Comparison of ENCODE assay signal across 8 cellular contexts in the genomic region with DNA sequence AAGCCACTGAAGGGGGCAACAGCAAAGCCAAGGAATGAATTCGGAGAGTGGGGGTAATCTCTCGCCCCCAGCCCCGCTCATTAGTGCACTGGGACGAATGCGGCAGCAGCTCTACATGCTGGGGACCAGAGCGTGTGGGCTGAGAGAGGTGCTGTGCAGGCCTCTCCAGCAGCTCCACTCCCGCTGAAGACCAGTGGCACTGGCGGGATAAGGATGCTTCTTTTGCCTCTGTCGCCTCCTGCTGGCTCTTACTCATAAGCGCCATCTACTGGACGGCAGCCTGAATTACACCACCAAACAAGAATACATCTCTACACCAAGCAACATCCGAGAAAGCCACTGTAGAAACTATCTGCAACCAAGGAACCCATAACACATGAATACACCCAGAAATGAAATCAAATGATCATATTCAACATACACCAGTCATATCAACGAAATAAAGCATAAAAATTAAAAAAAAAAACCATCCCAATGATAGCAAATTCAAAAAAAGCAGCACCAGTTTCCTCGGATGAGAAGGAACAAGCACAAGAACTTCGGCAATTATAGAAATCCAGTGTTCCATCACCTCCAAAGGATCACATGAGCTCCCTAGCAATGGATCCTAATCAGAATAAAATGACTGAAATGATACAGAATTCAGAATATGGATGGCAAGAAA.
DNase-seq lines count a peak whose midpoint lies in the region; ATAC-seq and TF ChIP-seq lines count a peak whose summit lies in the region.

No MANE protein-coding gene starts in this region.

- H3K4me3 ChIP-seq in HFF-Myc (replicated peaks; ENCODE audit: low read depth, low read length) (no peak overlapping the region), heart left ventricle (no peak overlapping the region)

- peaks cover 0 to 27% (median 10%) of the 10 kb centered on the region in 12 donors for H3K4me1 ChIP-seq in heart left ventricle

- WGBS in heart left ventricle, 4 donors, result 74 to 78% (median 75%) methylated on average over 15 of the region's 15 CpGs

- DNase-seq in DMS53 (lab: John Stamatoyannopoulos, UW), result peak; percentile 82
- DNase-seq in HFF-Myc (ENCODE audit: extremely low read depth, low read depth), result peak; percentile 20
- peak; percentile 65 for DNase-seq in OCI-M1 (lab: John Stamatoyannopoulos, UW)
- DNase-seq in activated T-helper 1 cell treated with Interleukin-2 at 50 U/mL for 16 hours (ENCODE audit: low read depth), result peak; percentile 9
- peak in 1 of 5 donors; percentile 30 for DNase-seq in heart left ventricle
- DNase-seq in stimulated activated CD4-positive, alpha-beta T cell treated with anti-CD3 and anti-CD28 coated beads, Interleukin-15, amount 100 ng/mL, for 48 hours (ENCODE audit: low read depth in 2 of 2), result peak; percentile 11 to 33

- ATAC-seq in heart left ventricle (peak; percentile 13 to 53 (median 30)), GM21737 (IDR thresholded peaks at IDR 0.05; ENCODE audit: unreplicated experiment) (no peak), GM21381 (IDR thresholded peaks at IDR 0.05; ENCODE audit: unreplicated experiment) (no peak)

- no peaks in the 10 kb centered on the region for H3K27me3 ChIP-seq in heart left ventricle

- peak overlapping the region in 6 of 12 donors; percentile 25 to 58 (median 42) for H3K27ac ChIP-seq in heart left ventricle

- no peak for TF ChIP-seq POLR2A in heart left ventricle (IDR thresholded peaks at IDR 0.05)

- peaks cover 0 to 16% (median 0%) of the 10 kb centered on the region in 12 donors for H3K9me3 ChIP-seq in heart left ventricle

- intact Hi-C loops in heart left ventricle (cut with DNase I), result no loop called here

- no peaks in the 10 kb centered on the region for H3K36me3 ChIP-seq in heart left ventricle

- TF ChIP-seq CTCF in HFF-Myc (IDR thresholded peaks at IDR 0.05; ENCODE audit: low read depth, low read length, missing control alignments) (peak; percentile 91), heart left ventricle (IDR thresholded peaks at IDR 0.05) (peak; percentile 39 to 68 (median 55))

Comparison
In these comparisons a context has a peak if more than half of its experiments do, and no peak if none do; other contexts are left out.
1. ATAC-seq: peak in heart left ventricle (4 of 4); none in GM21737 (single experiment) and GM21381 (single experiment).